In the genomic region with DNA sequence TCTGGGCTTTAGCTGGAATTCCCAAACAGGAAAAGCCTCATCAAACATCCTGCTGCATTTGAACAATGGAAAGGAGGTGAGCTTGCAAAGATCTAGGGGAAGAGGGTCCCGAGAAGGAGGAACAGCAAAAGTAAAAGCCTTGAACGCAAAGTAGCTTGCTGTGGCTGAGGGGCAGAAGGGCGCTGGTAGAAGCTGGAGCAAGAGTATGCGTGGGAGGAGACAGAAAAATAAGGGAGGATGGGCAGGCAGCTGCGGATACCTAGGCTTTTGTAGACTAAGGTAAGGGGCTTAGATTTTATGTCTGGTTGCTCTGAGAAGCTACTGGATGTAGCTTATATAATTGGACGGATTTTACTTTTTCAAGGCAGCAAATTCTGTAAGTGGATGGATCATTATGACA, we compare ENCODE assay signal across 17 cellular contexts. TPM values are rescaled to one million over a fixed set of nuclear protein-coding genes. Genes with fewer than 3 reads are reported as not detected.
DNase-seq lines count a peak whose midpoint lies in the region.
"Had no signal": no experiment of that assay in that cellular context is flagged by ENCODE, and none has a peak within 500 bp of the region (broad histone marks: within the 10 kb centered on the region; RNA-seq: fewer than 3 reads in every experiment).

No MANE protein-coding gene starts in this region.

- H2AK5ac ChIP-seq in neuronal stem cell (ENCODE audit: low read depth, low read length), result no peak overlapping the region

- peak overlapping the region; percentile 43 for H2AFZ ChIP-seq in neuronal stem cell (ENCODE audit: low read length)

- no peak overlapping the region for H2BK12ac ChIP-seq in neuronal stem cell (ENCODE audit: low read length)

- H3K27ac ChIP-seq in neuronal stem cell (replicated peaks; ENCODE audit: low read length), result no peak overlapping the region
- H3K27ac ChIP-seq in CD4-positive, alpha-beta memory T cell (ENCODE audit: low read depth, low read length), result no peak overlapping the region
- H3K27ac ChIP-seq: 22Rv1; A549; BLaER1 treated with 17β-estradiol and CSF1 and Interleukin-3, amounts not matched to agents 10 nM and 100 nM had no signal

- H3K79me1 ChIP-seq in neuronal stem cell (ENCODE audit: low read depth, low read length), result no peaks in the 10 kb centered on the region

- H3K18ac ChIP-seq in neuronal stem cell (ENCODE audit: low read length), result no peak overlapping the region

- no peak overlapping the region for H2BK120ac ChIP-seq in neuronal stem cell (ENCODE audit: low read depth, low read length)

- H3K36me3 Mint-ChIP-seq in activated naive CD4-positive, alpha-beta T cell treated with anti-CD3 and anti-CD28 coated beads, Interleukin-2, amount 50 U/mL, for 24 hours, result no peaks in the 10 kb centered on the region
- no peaks in the 10 kb centered on the region for H3K36me3 Mint-ChIP-seq in dendritic cell treated with granulocyte-macrophage colony-stimulating factor and Interleukin-4, amounts not matched to agents 40 ng/mL and 50 ng/mL, for 4 days (ENCODE audit: low read depth)
- H3K36me3 Mint-ChIP-seq in CD4-positive, alpha-beta memory T cell, result no peaks in the 10 kb centered on the region
- H3K36me3 Mint-ChIP-seq: CD4-positive, CD25-positive, alpha-beta regulatory T cell; IgD-negative memory B cell had no signal

- H3K27me3 Mint-ChIP-seq in activated naive CD4-positive, alpha-beta T cell treated with anti-CD3 and anti-CD28 coated beads, Interleukin-2, amount 50 U/mL, for 24 hours, result no peaks in the 10 kb centered on the region
- peaks cover 15% of the 10 kb centered on the region for H3K27me3 Mint-ChIP-seq in dendritic cell treated with granulocyte-macrophage colony-stimulating factor and Interleukin-4, amounts not matched to agents 40 ng/mL and 50 ng/mL, for 4 days
- H3K27me3 Mint-ChIP-seq in CD4-positive, alpha-beta memory T cell, result no peaks in the 10 kb centered on the region
- H3K27me3 Mint-ChIP-seq: B cell had no signal

- H3K27me3 ChIP-seq in neuronal stem cell (ENCODE audit: control insufficient read depth in 3 of 3, insufficient read depth in 3 of 3, low read depth in 1 of 3, low read length in 3 of 3), result peaks cover 0 to 7% (median 0%) of the 10 kb centered on the region in 3 experiments
- no peaks in the 10 kb centered on the region for H3K27me3 ChIP-seq in CD4-positive, alpha-beta memory T cell (ENCODE audit: insufficient read depth, low read length)
- H3K27me3 ChIP-seq: BLaER1 treated with 17β-estradiol and CSF1 and Interleukin-3, amounts not matched to agents 10 nM and 100 nM had no signal

- H3K36me3 ChIP-seq in neuronal stem cell (replicated peaks in 1 of 2; ENCODE audit: control insufficient read depth in 2 of 2, insufficient read depth in 2 of 2, low read length in 2 of 2), result no peaks in the 10 kb centered on the region
- H3K36me3 ChIP-seq in CD4-positive, alpha-beta memory T cell (ENCODE audit: insufficient read depth, low read length), result no peaks in the 10 kb centered on the region
- H3K36me3 ChIP-seq: BLaER1 treated with 17β-estradiol and CSF1 and Interleukin-3, amounts not matched to agents 10 nM and 100 nM had no signal

- H3K4me1 ChIP-seq in neuronal stem cell (ENCODE audit: control insufficient read depth in 2 of 2, insufficient read depth in 1 of 2, low read depth in 1 of 2, low read length in 2 of 2), result no peaks in the 10 kb centered on the region
- peaks cover 12% of the 10 kb centered on the region for H3K4me1 ChIP-seq in CD4-positive, alpha-beta memory T cell (ENCODE audit: insufficient read depth, low read length)
- H3K4me1 ChIP-seq: A549, Caco-2 had no signal

- H4K91ac ChIP-seq in neuronal stem cell (ENCODE audit: low read depth, low read length, poor library complexity), result no peak overlapping the region

- DNase-seq in activated naive CD4-positive, alpha-beta T cell treated with Interleukin-2 at 50 U/mL for 16 hours, result no peak
- DNase-seq in left kidney (ENCODE audit: low read depth, low spot score), result peak; percentile 43
- no peak for DNase-seq in neuronal stem cell (ENCODE audit: low spot score)
- no peak for DNase-seq in CD4-positive, alpha-beta memory T cell
- DNase-seq in C1 segment of cervical spinal cord (lab: John Stamatoyannopoulos, UW), result no peak
- no peak for DNase-seq in NCI-H226
- DNase-seq: Caco-2; CD4-positive, CD25-positive, alpha-beta regulatory T cell; GDM1; H9 had no signal

- no CpG with 5 or more reads among the region's 6 CpGs for WGBS in neuronal stem cell (ENCODE audit: extremely low coverage in 2 of 2, insufficient read length in 2 of 2, insufficient replicate concordance in 1 of 2), 2 donors

- no peak overlapping the region for H3K14ac ChIP-seq in neuronal stem cell (ENCODE audit: low read length)

- no peak overlapping the region for H3K9ac ChIP-seq in neuronal stem cell (ENCODE audit: low read depth, low read length, poor library complexity)
- H3K9ac ChIP-seq: BLaER1 treated with 17β-estradiol and CSF1 and Interleukin-3, amounts not matched to agents 10 nM and 100 nM had no signal

- H3K4me3 ChIP-seq in neuronal stem cell (ENCODE audit: low read length in 2 of 2), result no peak overlapping the region
- H3K4me3 ChIP-seq in CD4-positive, alpha-beta memory T cell (ENCODE audit: low read length in 2 of 2), result no peak overlapping the region
- H3K4me3 ChIP-seq: A549; BLaER1 treated with 17β-estradiol and CSF1 and Interleukin-3, amounts not matched to agents 10 nM and 100 nM had no signal

- peaks cover 28% of the 10 kb centered on the region for H3K4me1 Mint-ChIP-seq in activated naive CD4-positive, alpha-beta T cell treated with anti-CD3 and anti-CD28 coated beads, Interleukin-2, amount 50 U/mL, for 24 hours
- peaks cover 32% of the 10 kb centered on the region for H3K4me1 Mint-ChIP-seq in dendritic cell treated with granulocyte-macrophage colony-stimulating factor and Interleukin-4, amounts not matched to agents 40 ng/mL and 50 ng/mL, for 4 days (ENCODE audit: low read depth)
- peaks cover 11 to 28% (median 19%) of the 10 kb centered on the region in 4 donors for H3K4me1 Mint-ChIP-seq in CD4-positive, alpha-beta memory T cell

- intact Hi-C loops in dendritic cell treated with granulocyte-macrophage colony-stimulating factor and Interleukin-4, amounts not matched to agents 40 ng/mL and 50 ng/mL, for 4 days (cut with micrococcal nuclease), result no loop called here
- intact Hi-C loops in CD4-positive, alpha-beta memory T cell (cut with micrococcal nuclease), result no loop called here

- no peaks in the 10 kb centered on the region for H3K9me3 Mint-ChIP-seq in activated naive CD4-positive, alpha-beta T cell treated with anti-CD3 and anti-CD28 coated beads, Interleukin-2, amount 50 U/mL, for 24 hours
- H3K9me3 Mint-ChIP-seq in dendritic cell treated with granulocyte-macrophage colony-stimulating factor and Interleukin-4, amounts not matched to agents 40 ng/mL and 50 ng/mL, for 4 days, result no peaks in the 10 kb centered on the region
- no peaks in the 10 kb centered on the region for H3K9me3 Mint-ChIP-seq in CD4-positive, alpha-beta memory T cell
- H3K9me3 Mint-ChIP-seq: CD4-positive, CD25-positive, alpha-beta regulatory T cell; IgD-negative memory B cell had no signal

- H2BK5ac ChIP-seq in neuronal stem cell (ENCODE audit: low read length), result no peak overlapping the region

- no peak overlapping the region for H3K4ac ChIP-seq in neuronal stem cell (ENCODE audit: low read length)

- no peak overlapping the region for H2BK15ac ChIP-seq in neuronal stem cell (ENCODE audit: low read length)

- H3K4me2 ChIP-seq in neuronal stem cell (ENCODE audit: insufficient read depth, low read length, poor library complexity, severe bottlenecking), result no peak overlapping the region
- H3K4me2 ChIP-seq: A549; BLaER1 treated with 17β-estradiol and CSF1 and Interleukin-3, amounts not matched to agents 10 nM and 100 nM had no signal

- peak overlapping the region; percentile 1 for H3K27ac Mint-ChIP-seq in activated naive CD4-positive, alpha-beta T cell treated with anti-CD3 and anti-CD28 coated beads, Interleukin-2, amount 50 U/mL, for 24 hours
- peak overlapping the region; percentile 24 for H3K27ac Mint-ChIP-seq in dendritic cell treated with granulocyte-macrophage colony-stimulating factor and Interleukin-4, amounts not matched to agents 40 ng/mL and 50 ng/mL, for 4 days
- H3K27ac Mint-ChIP-seq in CD4-positive, alpha-beta memory T cell, result no peak overlapping the region
- H3K27ac Mint-ChIP-seq: B cell, IgD-negative memory B cell had no signal

- H3K23ac ChIP-seq in neuronal stem cell (ENCODE audit: low read depth, low read length, poor library complexity), result no peak overlapping the region

- H3K4me3 Mint-ChIP-seq in activated naive CD4-positive, alpha-beta T cell treated with anti-CD3 and anti-CD28 coated beads, Interleukin-2, amount 50 U/mL, for 24 hours, result no peak overlapping the region
- H3K4me3 Mint-ChIP-seq in dendritic cell treated with granulocyte-macrophage colony-stimulating factor and Interleukin-4, amounts not matched to agents 40 ng/mL and 50 ng/mL, for 4 days, result no peak overlapping the region
- H3K4me3 Mint-ChIP-seq in CD4-positive, alpha-beta memory T cell, result no peak overlapping the region
- H3K4me3 Mint-ChIP-seq: B cell; CD4-positive, CD25-positive, alpha-beta regulatory T cell; H9; IgD-negative memory B cell had no signal

- POLR2A ChIA-PET in CD4-positive, alpha-beta memory T cell (lab: Charles Lee; ENCODE audit: partially characterized antibody), result interaction anchor here (1.6 to 1.8 kb wide), 2 partner anchors 10 to 24 kb away, joined by 4 to 5 read pairs; no protein-coding TSS in a partner anchor

- no peaks in the 10 kb centered on the region for H3K9me3 ChIP-seq in neuronal stem cell (replicated peaks in 1 of 2; ENCODE audit: control insufficient read depth in 2 of 2, insufficient read depth in 1 of 2, low read depth in 1 of 2, low read length in 2 of 2)
- no peaks in the 10 kb centered on the region for H3K9me3 ChIP-seq in CD4-positive, alpha-beta memory T cell (ENCODE audit: control insufficient read depth in 1 of 2, low read length in 2 of 2)
- H3K9me3 ChIP-seq: A549, Caco-2 had no signal

- CTCF ChIA-PET in CD4-positive, alpha-beta memory T cell (lab: Charles Lee; ENCODE audit: partially characterized antibody), result interaction anchor here (0.8 to 0.9 kb wide), 2 partner anchors 30 to 57 kb away, joined by 3 to 4 read pairs; no protein-coding TSS in a partner anchor

- H4K8ac ChIP-seq in neuronal stem cell (ENCODE audit: low read depth, low read length), result no peak overlapping the region

RNA-seq across cellular contexts. Expression of a gene that starts 21.9 kb away (rescaled TPM):
- 44.9 TPM for polyA plus RNA-seq in neuronal stem cell (2013, experiment 1 of 2)
- polyA plus RNA-seq in neuronal stem cell (2013, experiment 2 of 2), result 47.8 TPM
- total RNA-seq in CD4-positive, alpha-beta memory T cell, result 10 to 100 TPM; 26.4 to 27.4 TPM
- 10 to 100 TPM; 19.1 to 21.4 TPM for polyA plus RNA-seq in CD4-positive, alpha-beta memory T cell

Comparison
In these comparisons a context has a peak if more than half of its experiments do, and no peak if none do; other contexts are left out.
1. H3K27ac Mint-ChIP-seq: peak in activated naive CD4-positive, alpha-beta T cell treated with anti-CD3 and anti-CD28 coated beads, Interleukin-2, amount 50 U/mL, for 24 hours (single experiment) and dendritic cell treated with granulocyte-macrophage colony-stimulating factor and Interleukin-4, amounts not matched to agents 40 ng/mL and 50 ng/mL, for 4 days (single experiment); none in CD4-positive, alpha-beta memory T cell (0 of 7).